ENCODE assay signal across 25 cellular contexts in the genomic region with DNA sequence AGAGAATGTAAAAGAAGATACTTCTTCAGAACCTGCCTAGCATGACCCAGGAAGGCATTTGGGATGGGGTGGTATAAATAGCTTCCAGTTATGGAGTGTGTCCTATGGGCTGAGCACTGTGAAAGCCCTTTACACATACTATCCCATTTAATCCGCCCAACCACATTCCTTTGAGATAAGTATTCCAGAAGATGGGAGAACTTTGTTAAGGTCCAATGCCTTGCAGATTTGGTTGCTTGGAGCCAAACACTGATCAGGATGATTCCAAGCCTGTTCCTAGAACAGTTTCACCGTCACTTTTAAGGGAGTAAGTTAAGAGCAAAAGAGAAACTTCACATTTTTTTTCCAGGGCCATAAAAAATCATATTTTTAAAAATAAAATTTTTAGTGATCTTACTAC.
"Had no signal": no experiment of that assay in that cellular context is flagged by ENCODE, and none has a peak within 500 bp of the region (broad histone marks: within the 10 kb centered on the region; RNA-seq: fewer than 3 reads in every experiment).

No MANE protein-coding gene starts in this region.

- H3K4me3 ChIP-seq: coronary artery, dorsolateral prefrontal cortex, left lung, mucosa of descending colon, smooth muscle cell, stomach, tibial nerve had no signal

- H3K9me3 ChIP-seq: left lung, mucosa of descending colon, stomach, tibial nerve had no signal

- H3K36me3 ChIP-seq: left lung, stomach, tibial nerve had no signal

- H3K27ac ChIP-seq: coronary artery, left lung, stomach, tibial nerve had no signal

- H3K4me1 ChIP-seq: left lung, stomach had no signal

- DNase-seq: activated CD4-positive, alpha-beta T cell treated with anti-CD3 and anti-CD28 coated beads for 36 hours; activated CD4-positive, CD25-positive, alpha-beta regulatory T cell; activated CD8-positive, alpha-beta memory T cell treated with anti-CD3 and anti-CD28 coated beads, Interleukin-2, amount 10 ng/mL, durations not matched to agents 7 days and 5 days; activated CD8-positive, alpha-beta T cell treated with anti-CD3 and anti-CD28 coated beads, Interleukin-2, amount 10 ng/mL, durations not matched to agents 7 days and 5 days; activated naive CD4-positive, alpha-beta T cell; activated T-cell treated with anti-CD3 and anti-CD28 coated beads for 4 hours; activated T-cell treated with anti-CD3 and anti-CD28 coated beads, Interleukin-2, amount 50 U/mL, for 72 hours; cerebellar nuclear complex; dorsolateral prefrontal cortex; effector memory CD4-positive, alpha-beta T cell; kidney glomerular epithelial cell; left lung; mucosa of descending colon; stimulated activated CD4-positive, alpha-beta T cell treated with anti-CD3 and anti-CD28 coated beads, Interleukin-1b, Interleukin-23, amount 100 ng/mL, for 48 hours; stimulated activated CD4-positive, alpha-beta T cell treated with anti-CD3 and anti-CD28 coated beads, Interleukin-4, amount 100 ng/mL, for 4 hours; stimulated activated CD8-positive, alpha-beta memory T cell treated with anti-CD3 and anti-CD28 coated beads, Interleukin-4, amount 100 ng/mL, for 48 hours; stomach; T-helper 1 cell had no signal

- ATAC-seq: activated CD4-positive, alpha-beta T cell treated with anti-CD3 and anti-CD28 coated beads for 36 hours; activated CD8-positive, alpha-beta memory T cell treated with anti-CD3 and anti-CD28 coated beads, Interleukin-2, amount 10 ng/mL, durations not matched to agents 7 days and 5 days; activated CD8-positive, alpha-beta T cell treated with anti-CD3 and anti-CD28 coated beads, Interleukin-2, amount 10 ng/mL, durations not matched to agents 7 days and 5 days; activated naive CD4-positive, alpha-beta T cell treated with anti-CD3 and anti-CD28 coated beads, Interleukin-2, amount 50 U/mL, for 72 hours; activated T-cell treated with anti-CD3 and anti-CD28 coated beads, Interleukin-2, amount 50 U/mL, for 72 hours; left lung; mucosa of descending colon; natural killer cell treated with Interleukin-12 subunit alpha and Interleukin-12 subunit beta and Interleukin-15 and Interleukin-18, amount 100 ng/mL, for 72 hours; sciatic nerve; stimulated activated memory B cell treated with anti-CD40 and anti-IgM and Interleukin-4, amounts not matched to agents 10 μg/mL and 1 μg/mL and 100 μg/mL, for 72 hours had no signal

- H3K27me3 ChIP-seq: dorsolateral prefrontal cortex, left lung, stomach, tibial nerve had no signal
